Comparison of ENCODE assay signal across 1 cellular context in the genomic region with DNA sequence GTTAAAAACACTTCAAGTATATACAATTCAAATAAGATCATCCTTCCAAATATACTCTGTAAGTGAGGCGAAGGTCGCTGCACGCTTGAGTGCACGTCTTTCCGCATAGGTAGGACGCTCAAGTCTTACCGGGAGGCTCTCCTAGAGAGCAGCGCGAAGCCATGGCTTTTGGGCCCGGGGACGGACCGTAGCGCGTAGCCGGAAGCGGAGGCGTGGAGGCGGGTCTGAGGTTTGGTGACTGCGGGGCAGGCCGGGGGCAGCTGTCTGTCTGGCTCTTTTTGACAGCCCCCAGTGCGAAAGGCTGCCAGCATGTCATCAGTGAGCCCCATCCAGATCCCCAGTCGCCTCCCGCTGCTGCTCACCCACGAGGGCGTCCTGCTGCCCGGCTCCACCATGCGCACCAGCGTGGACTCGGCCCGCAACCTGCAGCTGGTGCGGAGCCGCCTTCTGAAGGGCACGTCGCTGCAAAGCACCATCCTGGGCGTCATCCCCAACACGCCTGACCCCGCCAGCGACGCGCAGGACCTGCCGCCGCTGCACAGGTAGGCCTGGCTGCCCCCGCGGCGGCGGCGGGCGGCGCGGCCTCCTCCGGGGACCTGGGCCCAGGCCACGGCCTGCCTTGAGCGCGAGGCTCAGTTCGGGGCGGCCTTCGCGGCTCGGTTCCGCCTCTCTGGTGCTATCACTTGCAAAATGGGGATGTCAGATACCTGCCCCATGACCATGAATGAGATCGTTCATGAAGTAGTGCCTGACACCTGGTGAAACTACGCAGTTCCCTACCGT.
TF ChIP-seq lines count a peak whose summit lies in the region.

A gene with protein sequence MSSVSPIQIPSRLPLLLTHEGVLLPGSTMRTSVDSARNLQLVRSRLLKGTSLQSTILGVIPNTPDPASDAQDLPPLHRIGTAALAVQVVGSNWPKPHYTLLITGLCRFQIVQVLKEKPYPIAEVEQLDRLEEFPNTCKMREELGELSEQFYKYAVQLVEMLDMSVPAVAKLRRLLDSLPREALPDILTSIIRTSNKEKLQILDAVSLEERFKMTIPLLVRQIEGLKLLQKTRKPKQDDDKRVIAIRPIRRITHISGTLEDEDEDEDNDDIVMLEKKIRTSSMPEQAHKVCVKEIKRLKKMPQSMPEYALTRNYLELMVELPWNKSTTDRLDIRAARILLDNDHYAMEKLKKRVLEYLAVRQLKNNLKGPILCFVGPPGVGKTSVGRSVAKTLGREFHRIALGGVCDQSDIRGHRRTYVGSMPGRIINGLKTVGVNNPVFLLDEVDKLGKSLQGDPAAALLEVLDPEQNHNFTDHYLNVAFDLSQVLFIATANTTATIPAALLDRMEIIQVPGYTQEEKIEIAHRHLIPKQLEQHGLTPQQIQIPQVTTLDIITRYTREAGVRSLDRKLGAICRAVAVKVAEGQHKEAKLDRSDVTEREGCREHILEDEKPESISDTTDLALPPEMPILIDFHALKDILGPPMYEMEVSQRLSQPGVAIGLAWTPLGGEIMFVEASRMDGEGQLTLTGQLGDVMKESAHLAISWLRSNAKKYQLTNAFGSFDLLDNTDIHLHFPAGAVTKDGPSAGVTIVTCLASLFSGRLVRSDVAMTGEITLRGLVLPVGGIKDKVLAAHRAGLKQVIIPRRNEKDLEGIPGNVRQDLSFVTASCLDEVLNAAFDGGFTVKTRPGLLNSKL (plus strand): TSS at position 221 of the 783 bp plus-strand sequence. CDS start 89 bp downstream, at position 310.

TF ChIP-seq in HepG2, 621 proteins besides CTCF, POLR2A, EP300 and RAD21 (continued from another document and continues in another):
- TF ChIP-seq, protein P1, sequence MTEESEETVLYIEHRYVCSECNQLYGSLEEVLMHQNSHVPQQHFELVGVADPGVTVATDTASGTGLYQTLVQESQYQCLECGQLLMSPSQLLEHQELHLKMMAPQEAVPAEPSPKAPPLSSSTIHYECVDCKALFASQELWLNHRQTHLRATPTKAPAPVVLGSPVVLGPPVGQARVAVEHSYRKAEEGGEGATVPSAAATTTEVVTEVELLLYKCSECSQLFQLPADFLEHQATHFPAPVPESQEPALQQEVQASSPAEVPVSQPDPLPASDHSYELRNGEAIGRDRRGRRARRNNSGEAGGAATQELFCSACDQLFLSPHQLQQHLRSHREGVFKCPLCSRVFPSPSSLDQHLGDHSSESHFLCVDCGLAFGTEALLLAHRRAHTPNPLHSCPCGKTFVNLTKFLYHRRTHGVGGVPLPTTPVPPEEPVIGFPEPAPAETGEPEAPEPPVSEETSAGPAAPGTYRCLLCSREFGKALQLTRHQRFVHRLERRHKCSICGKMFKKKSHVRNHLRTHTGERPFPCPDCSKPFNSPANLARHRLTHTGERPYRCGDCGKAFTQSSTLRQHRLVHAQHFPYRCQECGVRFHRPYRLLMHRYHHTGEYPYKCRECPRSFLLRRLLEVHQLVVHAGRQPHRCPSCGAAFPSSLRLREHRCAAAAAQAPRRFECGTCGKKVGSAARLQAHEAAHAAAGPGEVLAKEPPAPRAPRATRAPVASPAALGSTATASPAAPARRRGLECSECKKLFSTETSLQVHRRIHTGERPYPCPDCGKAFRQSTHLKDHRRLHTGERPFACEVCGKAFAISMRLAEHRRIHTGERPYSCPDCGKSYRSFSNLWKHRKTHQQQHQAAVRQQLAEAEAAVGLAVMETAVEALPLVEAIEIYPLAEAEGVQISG (CRISPR knock-in tag; IDR thresholded peaks at IDR 0.05) = peak; percentile 96
- TF ChIP-seq YY1 (IDR thresholded peaks at IDR 0.05; ENCODE audit: insufficient read depth, insufficient replicate concordance, low read depth, low read length) = peak; percentile 70
- TF ChIP-seq HNRNPL (IDR thresholded peaks at IDR 0.05; ENCODE audit: low read depth, low read length) = peak; percentile 73; the same call in 1 of the 2 replicates
- peak; percentile 93 for TF ChIP-seq GATAD2A (CRISPR knock-in tag; IDR thresholded peaks at IDR 0.05)
- TF ChIP-seq, protein P2, sequence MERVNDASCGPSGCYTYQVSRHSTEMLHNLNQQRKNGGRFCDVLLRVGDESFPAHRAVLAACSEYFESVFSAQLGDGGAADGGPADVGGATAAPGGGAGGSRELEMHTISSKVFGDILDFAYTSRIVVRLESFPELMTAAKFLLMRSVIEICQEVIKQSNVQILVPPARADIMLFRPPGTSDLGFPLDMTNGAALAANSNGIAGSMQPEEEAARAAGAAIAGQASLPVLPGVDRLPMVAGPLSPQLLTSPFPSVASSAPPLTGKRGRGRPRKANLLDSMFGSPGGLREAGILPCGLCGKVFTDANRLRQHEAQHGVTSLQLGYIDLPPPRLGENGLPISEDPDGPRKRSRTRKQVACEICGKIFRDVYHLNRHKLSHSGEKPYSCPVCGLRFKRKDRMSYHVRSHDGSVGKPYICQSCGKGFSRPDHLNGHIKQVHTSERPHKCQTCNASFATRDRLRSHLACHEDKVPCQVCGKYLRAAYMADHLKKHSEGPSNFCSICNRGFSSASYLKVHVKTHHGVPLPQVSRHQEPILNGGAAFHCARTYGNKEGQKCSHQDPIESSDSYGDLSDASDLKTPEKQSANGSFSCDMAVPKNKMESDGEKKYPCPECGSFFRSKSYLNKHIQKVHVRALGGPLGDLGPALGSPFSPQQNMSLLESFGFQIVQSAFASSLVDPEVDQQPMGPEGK (CRISPR knock-in tag; IDR thresholded peaks at IDR 0.05) = peak; percentile 92
- TF ChIP-seq ZBTB7B (CRISPR knock-in tag; IDR thresholded peaks at IDR 0.05) = no peak; the same call in 1 of the 2 replicates
- TF ChIP-seq, protein P3, sequence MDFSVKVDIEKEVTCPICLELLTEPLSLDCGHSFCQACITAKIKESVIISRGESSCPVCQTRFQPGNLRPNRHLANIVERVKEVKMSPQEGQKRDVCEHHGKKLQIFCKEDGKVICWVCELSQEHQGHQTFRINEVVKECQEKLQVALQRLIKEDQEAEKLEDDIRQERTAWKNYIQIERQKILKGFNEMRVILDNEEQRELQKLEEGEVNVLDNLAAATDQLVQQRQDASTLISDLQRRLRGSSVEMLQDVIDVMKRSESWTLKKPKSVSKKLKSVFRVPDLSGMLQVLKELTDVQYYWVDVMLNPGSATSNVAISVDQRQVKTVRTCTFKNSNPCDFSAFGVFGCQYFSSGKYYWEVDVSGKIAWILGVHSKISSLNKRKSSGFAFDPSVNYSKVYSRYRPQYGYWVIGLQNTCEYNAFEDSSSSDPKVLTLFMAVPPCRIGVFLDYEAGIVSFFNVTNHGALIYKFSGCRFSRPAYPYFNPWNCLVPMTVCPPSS (IDR thresholded peaks at IDR 0.05) = no peak
- peak; percentile 72; the same call in 1 of the 2 replicates for TF ChIP-seq ZNF83 (CRISPR knock-in tag; IDR thresholded peaks at IDR 0.05; ENCODE audit: borderline replicate concordance)
- TF ChIP-seq, protein P4, sequence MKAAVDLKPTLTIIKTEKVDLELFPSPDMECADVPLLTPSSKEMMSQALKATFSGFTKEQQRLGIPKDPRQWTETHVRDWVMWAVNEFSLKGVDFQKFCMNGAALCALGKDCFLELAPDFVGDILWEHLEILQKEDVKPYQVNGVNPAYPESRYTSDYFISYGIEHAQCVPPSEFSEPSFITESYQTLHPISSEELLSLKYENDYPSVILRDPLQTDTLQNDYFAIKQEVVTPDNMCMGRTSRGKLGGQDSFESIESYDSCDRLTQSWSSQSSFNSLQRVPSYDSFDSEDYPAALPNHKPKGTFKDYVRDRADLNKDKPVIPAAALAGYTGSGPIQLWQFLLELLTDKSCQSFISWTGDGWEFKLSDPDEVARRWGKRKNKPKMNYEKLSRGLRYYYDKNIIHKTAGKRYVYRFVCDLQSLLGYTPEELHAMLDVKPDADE (CRISPR knock-in tag; IDR thresholded peaks at IDR 0.05) = no peak
- TF ChIP-seq, protein P5, sequence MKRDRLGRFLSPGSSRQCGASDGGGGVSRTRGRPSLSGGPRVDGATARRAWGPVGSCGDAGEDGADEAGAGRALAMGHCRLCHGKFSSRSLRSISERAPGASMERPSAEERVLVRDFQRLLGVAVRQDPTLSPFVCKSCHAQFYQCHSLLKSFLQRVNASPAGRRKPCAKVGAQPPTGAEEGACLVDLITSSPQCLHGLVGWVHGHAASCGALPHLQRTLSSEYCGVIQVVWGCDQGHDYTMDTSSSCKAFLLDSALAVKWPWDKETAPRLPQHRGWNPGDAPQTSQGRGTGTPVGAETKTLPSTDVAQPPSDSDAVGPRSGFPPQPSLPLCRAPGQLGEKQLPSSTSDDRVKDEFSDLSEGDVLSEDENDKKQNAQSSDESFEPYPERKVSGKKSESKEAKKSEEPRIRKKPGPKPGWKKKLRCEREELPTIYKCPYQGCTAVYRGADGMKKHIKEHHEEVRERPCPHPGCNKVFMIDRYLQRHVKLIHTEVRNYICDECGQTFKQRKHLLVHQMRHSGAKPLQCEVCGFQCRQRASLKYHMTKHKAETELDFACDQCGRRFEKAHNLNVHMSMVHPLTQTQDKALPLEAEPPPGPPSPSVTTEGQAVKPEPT (CRISPR knock-in tag; IDR thresholded peaks at IDR 0.05; ENCODE audit: low read depth) = 0 out of 2 replicates have a peak, but pooled peaks have one; percentile 53
- peak; percentile 95 for TF ChIP-seq KDM3A (CRISPR knock-in tag; IDR thresholded peaks at IDR 0.05; ENCODE audit: low read depth)
- TF ChIP-seq, protein P6, sequence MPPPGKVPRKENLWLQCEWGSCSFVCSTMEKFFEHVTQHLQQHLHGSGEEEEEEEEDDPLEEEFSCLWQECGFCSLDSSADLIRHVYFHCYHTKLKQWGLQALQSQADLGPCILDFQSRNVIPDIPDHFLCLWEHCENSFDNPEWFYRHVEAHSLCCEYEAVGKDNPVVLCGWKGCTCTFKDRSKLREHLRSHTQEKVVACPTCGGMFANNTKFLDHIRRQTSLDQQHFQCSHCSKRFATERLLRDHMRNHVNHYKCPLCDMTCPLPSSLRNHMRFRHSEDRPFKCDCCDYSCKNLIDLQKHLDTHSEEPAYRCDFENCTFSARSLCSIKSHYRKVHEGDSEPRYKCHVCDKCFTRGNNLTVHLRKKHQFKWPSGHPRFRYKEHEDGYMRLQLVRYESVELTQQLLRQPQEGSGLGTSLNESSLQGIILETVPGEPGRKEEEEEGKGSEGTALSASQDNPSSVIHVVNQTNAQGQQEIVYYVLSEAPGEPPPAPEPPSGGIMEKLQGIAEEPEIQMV (CRISPR knock-in tag; IDR thresholded peaks at IDR 0.05; ENCODE audit: low read depth) = peak; percentile 76; the same call in 1 of the 2 replicates
- TF ChIP-seq MED13 (CRISPR knock-in tag; IDR thresholded peaks at IDR 0.05) = no peak; the same call in 1 of the 2 replicates
- TF ChIP-seq ZNF10 (CRISPR knock-in tag; IDR thresholded peaks at IDR 0.05; ENCODE audit: borderline replicate concordance, low read depth) = no peak
- TF ChIP-seq ZNF724P (CRISPR knock-in tag; IDR thresholded peaks at IDR 0.05; ENCODE audit: borderline replicate concordance) = peak; percentile 99
- TF ChIP-seq FOXA1 (IDR thresholded peaks at IDR 0.05) = no peak
- TF ChIP-seq FOXA1 (CRISPR knock-in tag; IDR thresholded peaks at IDR 0.05) = no peak
- TF ChIP-seq ZNF329 (CRISPR knock-in tag; IDR thresholded peaks at IDR 0.05; ENCODE audit: low read depth) = peak; percentile 64; the same call in 1 of the 2 replicates
- TF ChIP-seq ZNF260 (CRISPR knock-in tag; IDR thresholded peaks at IDR 0.05; ENCODE audit: borderline replicate concordance, low read depth) = no peak
- no peak for TF ChIP-seq REL (CRISPR knock-in tag; conservative IDR thresholded peaks at IDR 0.05)
- TF ChIP-seq NCOR1 (IDR thresholded peaks at IDR 0.05; ENCODE audit: borderline replicate concordance, low read length) = no peak
- TF ChIP-seq ZNF143 (CRISPR knock-in tag; IDR thresholded peaks at IDR 0.05) = peak; percentile 64
- TF ChIP-seq ZNF616 (CRISPR knock-in tag; IDR thresholded peaks at IDR 0.05; ENCODE audit: low read depth) = peak; percentile 90
- peak; percentile 85; the same call in 1 of the 2 replicates for TF ChIP-seq ZZZ3 (CRISPR knock-in tag; IDR thresholded peaks at IDR 0.05; ENCODE audit: borderline replicate concordance)
- TF ChIP-seq, protein P7, sequence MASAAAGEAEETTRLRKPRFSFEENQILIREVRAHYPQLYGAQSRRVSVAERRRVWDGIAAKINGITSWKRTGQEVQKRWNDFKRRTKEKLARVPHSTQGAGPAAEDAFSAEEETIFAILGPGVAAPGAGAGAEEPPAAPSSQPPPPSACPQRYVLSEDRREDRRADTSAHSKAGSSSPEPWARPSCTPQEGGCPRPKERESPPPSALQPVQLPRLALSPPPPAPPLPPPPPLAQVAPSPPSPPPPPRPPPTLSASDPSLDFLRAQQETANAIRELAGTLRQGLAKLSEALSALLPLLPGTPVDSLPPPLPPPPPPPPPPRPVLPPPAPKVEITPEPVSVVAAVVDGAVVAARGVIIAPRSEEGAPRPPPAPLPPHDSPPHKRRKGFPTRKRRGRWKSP (CRISPR knock-in tag; IDR thresholded peaks at IDR 0.05) = 0 out of 2 replicates have a peak, but pooled peaks have one; percentile 32
- TF ChIP-seq ZFP41 (CRISPR knock-in tag; IDR thresholded peaks at IDR 0.05; ENCODE audit: borderline replicate concordance) = no peak
- peak; percentile 45; the same call in 1 of the 2 replicates for TF ChIP-seq PHF21A (CRISPR knock-in tag; IDR thresholded peaks at IDR 0.05)
- TF ChIP-seq TCF7L2 (IDR thresholded peaks at IDR 0.05; ENCODE audit: low read depth, low read length) = no peak
- TF ChIP-seq ZNF501 (CRISPR knock-in tag; IDR thresholded peaks at IDR 0.05) = peak; percentile 49; the same call in 1 of the 2 replicates
- TF ChIP-seq ZNF326 (CRISPR knock-in tag; IDR thresholded peaks at IDR 0.05; ENCODE audit: borderline replicate concordance) = no peak
- TF ChIP-seq NBN (conservative IDR thresholded peaks at IDR 0.05) = no peak
- no peak for TF ChIP-seq ZNF124 (CRISPR knock-in tag; IDR thresholded peaks at IDR 0.05)
- TF ChIP-seq ZNF383 (CRISPR knock-in tag; IDR thresholded peaks at IDR 0.05; ENCODE audit: borderline replicate concordance) = peak; percentile 48; the same call in 1 of the 2 replicates
- TF ChIP-seq CHD2 (IDR thresholded peaks at IDR 0.05; ENCODE audit: low read depth, low read length) = 0 out of 2 replicates have a peak, but pooled peaks have one; percentile 55
- TF ChIP-seq ZNF232 (CRISPR knock-in tag; IDR thresholded peaks at IDR 0.05; ENCODE audit: borderline replicate concordance) = peak; percentile 89
- TF ChIP-seq SRY (CRISPR knock-in tag; IDR thresholded peaks at IDR 0.05) = peak; percentile 72; the same call in 1 of the 2 replicates
- peak; percentile 94; the same call in 1 of the 2 replicates for TF ChIP-seq CC2D1A (CRISPR knock-in tag; IDR thresholded peaks at IDR 0.05)
- no peak for TF ChIP-seq ZNF781 (CRISPR knock-in tag; IDR thresholded peaks at IDR 0.05; ENCODE audit: borderline replicate concordance, not compliant biosample characterization)
- 0 out of 2 replicates have a peak, but pooled peaks have one; percentile 60 for TF ChIP-seq ZNF337 (CRISPR knock-in tag; IDR thresholded peaks at IDR 0.05; ENCODE audit: borderline replicate concordance, low read depth)
- TF ChIP-seq, protein P8, sequence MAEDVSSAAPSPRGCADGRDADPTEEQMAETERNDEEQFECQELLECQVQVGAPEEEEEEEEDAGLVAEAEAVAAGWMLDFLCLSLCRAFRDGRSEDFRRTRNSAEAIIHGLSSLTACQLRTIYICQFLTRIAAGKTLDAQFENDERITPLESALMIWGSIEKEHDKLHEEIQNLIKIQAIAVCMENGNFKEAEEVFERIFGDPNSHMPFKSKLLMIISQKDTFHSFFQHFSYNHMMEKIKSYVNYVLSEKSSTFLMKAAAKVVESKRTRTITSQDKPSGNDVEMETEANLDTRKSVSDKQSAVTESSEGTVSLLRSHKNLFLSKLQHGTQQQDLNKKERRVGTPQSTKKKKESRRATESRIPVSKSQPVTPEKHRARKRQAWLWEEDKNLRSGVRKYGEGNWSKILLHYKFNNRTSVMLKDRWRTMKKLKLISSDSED (CRISPR knock-in tag; IDR thresholded peaks at IDR 0.05) = no peak
- TF ChIP-seq ZNF720 (CRISPR knock-in tag; IDR thresholded peaks at IDR 0.05) = no peak
